ENCODE assay signal across 32 cellular contexts in genomic region chr15:82036461-82036860, GRCh38. TPM values are rescaled to one million over a fixed set of nuclear protein-coding genes. Genes with fewer than 3 reads are reported as not detected.
"Had no signal": no experiment of that assay in that cellular context is flagged by ENCODE, and none has a peak within 500 bp of the region (broad histone marks: within the 10 kb centered on the region; RNA-seq: fewer than 3 reads in every experiment).

No MANE protein-coding gene starts in this region.

- H3K27me3 ChIP-seq: MG63, SJSA1 had no signal

- H3K4me1 ChIP-seq: SJSA1 had no signal

- H2AFZ ChIP-seq: PC-9 had no signal

- H3K27ac Mint-ChIP-seq: T-helper 1 cell treated with Interleukin-12 subunit alpha and Interleukin-12 subunit beta and Interleukin-4 antibody, amounts not matched to agents 30 μg/mL and 1 μg/mL, for 36 hours had no signal

- H3K4me3 ChIP-seq: MG63, PC-9, SJSA1 had no signal

- H3K9me3 Mint-ChIP-seq: T-helper 1 cell treated with Interleukin-12 subunit alpha and Interleukin-12 subunit beta and Interleukin-4 antibody, amounts not matched to agents 30 μg/mL and 1 μg/mL, for 36 hours had no signal

- H3K9me3 ChIP-seq: MG63, SJSA1, SK-N-SH had no signal

- H3K4me2 ChIP-seq: PC-9, SK-N-SH had no signal

- H3K27ac ChIP-seq: PC-9, SJSA1 had no signal

- H3K36me3 ChIP-seq: MG63 had no signal

- DNase-seq: Kasumi-1, MG63, NCI-H1092 treated with DMSO at 0.1 percent for 48 hours, NCI-H1105 treated with DMSO at 0.1 percent for 48 hours, NCI-H1417, NCI-H1436, NCI-H146, NCI-H1694, NCI-H187, NCI-H1930, NCI-H2029 treated with DMSO at 0.1 percent for 48 hours, NCI-H2081 treated with DMSO at 0.1 percent for 48 hours, NCI-H2107, NCI-H2171, NCI-H226, NCI-H446 treated with DMSO at 0.1 percent for 48 hours, NCI-H510A, NCI-H524, NCI-H526, NCI-H69, NCI-H748 treated with DMSO at 0.1 percent for 48 hours, NCI-H82, PC-9, Right ventricle myocardium superior, SHP77 treated with DMSO at 0.1 percent for 48 hours, SK-N-SH, SW 1271, T-helper 1 cell had no signal

- H3K4me3 Mint-ChIP-seq: T-helper 1 cell treated with Interleukin-12 subunit alpha and Interleukin-12 subunit beta and Interleukin-4 antibody, amounts not matched to agents 30 μg/mL and 1 μg/mL, for 36 hours had no signal

- FAIRE-seq: RCC 7860 had no signal

- H3K9ac ChIP-seq: SK-N-SH had no signal

- ATAC-seq: Panc1 had no signal

RNA-seq across cellular contexts. Expression of gene MEX3B, which starts 9.4 kb away (rescaled TPM):
- total RNA-seq: PC-9 had no signal
